ENCODE assay signal across 1 cellular context in genomic region chr17:72492941-72493340, GRCh38.
TF ChIP-seq lines count a peak whose summit lies in the region.

No MANE protein-coding gene starts in this region.

TF ChIP-seq in HepG2, 621 proteins besides CTCF, POLR2A, EP300 and RAD21 (continued from another document and continues in another):
- TF ChIP-seq, protein P1, sequence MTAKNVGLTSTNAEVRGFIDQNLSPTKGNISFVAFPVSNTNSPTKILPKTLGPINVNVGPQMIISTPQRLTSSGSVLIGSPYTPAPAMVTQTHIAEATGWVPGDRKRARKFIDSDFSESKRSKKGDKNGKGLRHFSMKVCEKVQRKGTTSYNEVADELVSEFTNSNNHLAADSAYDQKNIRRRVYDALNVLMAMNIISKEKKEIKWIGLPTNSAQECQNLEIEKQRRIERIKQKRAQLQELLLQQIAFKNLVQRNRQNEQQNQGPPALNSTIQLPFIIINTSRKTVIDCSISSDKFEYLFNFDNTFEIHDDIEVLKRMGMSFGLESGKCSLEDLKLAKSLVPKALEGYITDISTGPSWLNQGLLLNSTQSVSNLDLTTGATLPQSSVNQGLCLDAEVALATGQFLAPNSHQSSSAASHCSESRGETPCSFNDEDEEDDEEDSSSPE (CRISPR knock-in tag; IDR thresholded peaks at IDR 0.05): no peak
- TF ChIP-seq NFE2L1 (CRISPR knock-in tag; IDR thresholded peaks at IDR 0.05; ENCODE audit: borderline replicate concordance) (no peak), ZNF24 (IDR thresholded peaks at IDR 0.05) (no peak), ARID2 (CRISPR knock-in tag; IDR thresholded peaks at IDR 0.05; ENCODE audit: borderline replicate concordance) (no peak), PHF21A (CRISPR knock-in tag; IDR thresholded peaks at IDR 0.05) (no peak), ZBTB8A (CRISPR knock-in tag; IDR thresholded peaks at IDR 0.05; ENCODE audit: borderline replicate concordance, low read depth) (no peak), KAT2B (IDR thresholded peaks at IDR 0.05; ENCODE audit: borderline replicate concordance, low read depth, low read length) (no peak), AGO1 (IDR thresholded peaks at IDR 0.05; ENCODE audit: low read depth, low read length, poor library complexity, severe bottlenecking) (no peak), ZNF30 (CRISPR knock-in tag; IDR thresholded peaks at IDR 0.05) (no peak), ZNF589 (CRISPR knock-in tag; conservative IDR thresholded peaks at IDR 0.05) (no peak), ZNF382 (CRISPR knock-in tag; IDR thresholded peaks at IDR 0.05; ENCODE audit: borderline replicate concordance) (no peak), HOXA3 (CRISPR knock-in tag; IDR thresholded peaks at IDR 0.05) (peak; percentile 58; the same call in 1 of the 2 replicates), ATF4 (CRISPR knock-in tag; IDR thresholded peaks at IDR 0.05) (no peak), ZNF224 (CRISPR knock-in tag; IDR thresholded peaks at IDR 0.05) (no peak), SAP130 (CRISPR knock-in tag; IDR thresholded peaks at IDR 0.05; ENCODE audit: low read depth) (peak; percentile 31; the same call in 1 of the 2 replicates), ZNF296 (CRISPR knock-in tag; conservative IDR thresholded peaks at IDR 0.05) (no peak), RARG (CRISPR knock-in tag; IDR thresholded peaks at IDR 0.05; ENCODE audit: low read depth) (no peak), ZFYVE20 (CRISPR knock-in tag; IDR thresholded peaks at IDR 0.05; ENCODE audit: borderline replicate concordance, low read depth) (no peak), MAZ (IDR thresholded peaks at IDR 0.05; ENCODE audit: borderline replicate concordance, low read depth, low read length) (no peak), MAZ (CRISPR knock-in tag; IDR thresholded peaks at IDR 0.05; ENCODE audit: low read depth) (no peak), KLF11 (CRISPR knock-in tag; IDR thresholded peaks at IDR 0.05) (no peak), SIX4 (CRISPR knock-in tag; IDR thresholded peaks at IDR 0.05) (no peak), ZNF547 (CRISPR knock-in tag; IDR thresholded peaks at IDR 0.05) (no peak), SRF (IDR thresholded peaks at IDR 0.05; ENCODE audit: low read depth, low read length) (no peak), ATF1 (CRISPR knock-in tag; IDR thresholded peaks at IDR 0.05) (no peak), ERF (CRISPR knock-in tag; IDR thresholded peaks at IDR 0.05) (no peak), THAP7 (CRISPR knock-in tag; IDR thresholded peaks at IDR 0.05) (no peak), ZBTB25 (CRISPR knock-in tag; IDR thresholded peaks at IDR 0.05) (no peak), CREB1 (IDR thresholded peaks at IDR 0.05) (no peak), CREB1 (CRISPR knock-in tag; IDR thresholded peaks at IDR 0.05) (no peak), ZSCAN21 (CRISPR knock-in tag; IDR thresholded peaks at IDR 0.05; ENCODE audit: borderline replicate concordance) (no peak), ZNF678 (CRISPR knock-in tag; IDR thresholded peaks at IDR 0.05) (no peak), RARA (CRISPR knock-in tag; IDR thresholded peaks at IDR 0.05) (peak; percentile 99), ZBTB46 (CRISPR knock-in tag; IDR thresholded peaks at IDR 0.05; ENCODE audit: borderline replicate concordance) (no peak), ZSCAN22 (CRISPR knock-in tag; IDR thresholded peaks at IDR 0.05) (no peak), PHB2 (IDR thresholded peaks at IDR 0.05; ENCODE audit: partially characterized antibody) (no peak), NAIF1 (CRISPR knock-in tag; IDR thresholded peaks at IDR 0.05; ENCODE audit: borderline replicate concordance) (no peak), ZNF256 (CRISPR knock-in tag; conservative IDR thresholded peaks at IDR 0.05) (no peak), MXI1 (IDR thresholded peaks at IDR 0.05; ENCODE audit: borderline replicate concordance, low read depth, low read length) (no peak), ZFP1 (CRISPR knock-in tag; IDR thresholded peaks at IDR 0.05) (no peak)
- TF ChIP-seq, protein P2, sequence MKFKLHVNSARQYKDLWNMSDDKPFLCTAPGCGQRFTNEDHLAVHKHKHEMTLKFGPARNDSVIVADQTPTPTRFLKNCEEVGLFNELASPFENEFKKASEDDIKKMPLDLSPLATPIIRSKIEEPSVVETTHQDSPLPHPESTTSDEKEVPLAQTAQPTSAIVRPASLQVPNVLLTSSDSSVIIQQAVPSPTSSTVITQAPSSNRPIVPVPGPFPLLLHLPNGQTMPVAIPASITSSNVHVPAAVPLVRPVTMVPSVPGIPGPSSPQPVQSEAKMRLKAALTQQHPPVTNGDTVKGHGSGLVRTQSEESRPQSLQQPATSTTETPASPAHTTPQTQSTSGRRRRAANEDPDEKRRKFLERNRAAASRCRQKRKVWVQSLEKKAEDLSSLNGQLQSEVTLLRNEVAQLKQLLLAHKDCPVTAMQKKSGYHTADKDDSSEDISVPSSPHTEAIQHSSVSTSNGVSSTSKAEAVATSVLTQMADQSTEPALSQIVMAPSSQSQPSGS (CRISPR knock-in tag; IDR thresholded peaks at IDR 0.05): no peak
- TF ChIP-seq, protein P3, sequence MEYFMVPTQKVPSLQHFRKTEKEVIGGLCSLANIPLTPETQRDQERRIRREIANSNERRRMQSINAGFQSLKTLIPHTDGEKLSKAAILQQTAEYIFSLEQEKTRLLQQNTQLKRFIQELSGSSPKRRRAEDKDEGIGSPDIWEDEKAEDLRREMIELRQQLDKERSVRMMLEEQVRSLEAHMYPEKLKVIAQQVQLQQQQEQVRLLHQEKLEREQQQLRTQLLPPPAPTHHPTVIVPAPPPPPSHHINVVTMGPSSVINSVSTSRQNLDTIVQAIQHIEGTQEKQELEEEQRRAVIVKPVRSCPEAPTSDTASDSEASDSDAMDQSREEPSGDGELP (IDR thresholded peaks at IDR 0.05; ENCODE audit: borderline replicate concordance, low read depth): peak; percentile 93
- TF ChIP-seq, protein P4, sequence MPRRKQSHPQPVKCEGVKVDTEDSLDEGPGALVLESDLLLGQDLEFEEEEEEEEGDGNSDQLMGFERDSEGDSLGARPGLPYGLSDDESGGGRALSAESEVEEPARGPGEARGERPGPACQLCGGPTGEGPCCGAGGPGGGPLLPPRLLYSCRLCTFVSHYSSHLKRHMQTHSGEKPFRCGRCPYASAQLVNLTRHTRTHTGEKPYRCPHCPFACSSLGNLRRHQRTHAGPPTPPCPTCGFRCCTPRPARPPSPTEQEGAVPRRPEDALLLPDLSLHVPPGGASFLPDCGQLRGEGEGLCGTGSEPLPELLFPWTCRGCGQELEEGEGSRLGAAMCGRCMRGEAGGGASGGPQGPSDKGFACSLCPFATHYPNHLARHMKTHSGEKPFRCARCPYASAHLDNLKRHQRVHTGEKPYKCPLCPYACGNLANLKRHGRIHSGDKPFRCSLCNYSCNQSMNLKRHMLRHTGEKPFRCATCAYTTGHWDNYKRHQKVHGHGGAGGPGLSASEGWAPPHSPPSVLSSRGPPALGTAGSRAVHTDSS (CRISPR knock-in tag; conservative IDR thresholded peaks at IDR 0.05): no peak
- TF ChIP-seq, protein P5, sequence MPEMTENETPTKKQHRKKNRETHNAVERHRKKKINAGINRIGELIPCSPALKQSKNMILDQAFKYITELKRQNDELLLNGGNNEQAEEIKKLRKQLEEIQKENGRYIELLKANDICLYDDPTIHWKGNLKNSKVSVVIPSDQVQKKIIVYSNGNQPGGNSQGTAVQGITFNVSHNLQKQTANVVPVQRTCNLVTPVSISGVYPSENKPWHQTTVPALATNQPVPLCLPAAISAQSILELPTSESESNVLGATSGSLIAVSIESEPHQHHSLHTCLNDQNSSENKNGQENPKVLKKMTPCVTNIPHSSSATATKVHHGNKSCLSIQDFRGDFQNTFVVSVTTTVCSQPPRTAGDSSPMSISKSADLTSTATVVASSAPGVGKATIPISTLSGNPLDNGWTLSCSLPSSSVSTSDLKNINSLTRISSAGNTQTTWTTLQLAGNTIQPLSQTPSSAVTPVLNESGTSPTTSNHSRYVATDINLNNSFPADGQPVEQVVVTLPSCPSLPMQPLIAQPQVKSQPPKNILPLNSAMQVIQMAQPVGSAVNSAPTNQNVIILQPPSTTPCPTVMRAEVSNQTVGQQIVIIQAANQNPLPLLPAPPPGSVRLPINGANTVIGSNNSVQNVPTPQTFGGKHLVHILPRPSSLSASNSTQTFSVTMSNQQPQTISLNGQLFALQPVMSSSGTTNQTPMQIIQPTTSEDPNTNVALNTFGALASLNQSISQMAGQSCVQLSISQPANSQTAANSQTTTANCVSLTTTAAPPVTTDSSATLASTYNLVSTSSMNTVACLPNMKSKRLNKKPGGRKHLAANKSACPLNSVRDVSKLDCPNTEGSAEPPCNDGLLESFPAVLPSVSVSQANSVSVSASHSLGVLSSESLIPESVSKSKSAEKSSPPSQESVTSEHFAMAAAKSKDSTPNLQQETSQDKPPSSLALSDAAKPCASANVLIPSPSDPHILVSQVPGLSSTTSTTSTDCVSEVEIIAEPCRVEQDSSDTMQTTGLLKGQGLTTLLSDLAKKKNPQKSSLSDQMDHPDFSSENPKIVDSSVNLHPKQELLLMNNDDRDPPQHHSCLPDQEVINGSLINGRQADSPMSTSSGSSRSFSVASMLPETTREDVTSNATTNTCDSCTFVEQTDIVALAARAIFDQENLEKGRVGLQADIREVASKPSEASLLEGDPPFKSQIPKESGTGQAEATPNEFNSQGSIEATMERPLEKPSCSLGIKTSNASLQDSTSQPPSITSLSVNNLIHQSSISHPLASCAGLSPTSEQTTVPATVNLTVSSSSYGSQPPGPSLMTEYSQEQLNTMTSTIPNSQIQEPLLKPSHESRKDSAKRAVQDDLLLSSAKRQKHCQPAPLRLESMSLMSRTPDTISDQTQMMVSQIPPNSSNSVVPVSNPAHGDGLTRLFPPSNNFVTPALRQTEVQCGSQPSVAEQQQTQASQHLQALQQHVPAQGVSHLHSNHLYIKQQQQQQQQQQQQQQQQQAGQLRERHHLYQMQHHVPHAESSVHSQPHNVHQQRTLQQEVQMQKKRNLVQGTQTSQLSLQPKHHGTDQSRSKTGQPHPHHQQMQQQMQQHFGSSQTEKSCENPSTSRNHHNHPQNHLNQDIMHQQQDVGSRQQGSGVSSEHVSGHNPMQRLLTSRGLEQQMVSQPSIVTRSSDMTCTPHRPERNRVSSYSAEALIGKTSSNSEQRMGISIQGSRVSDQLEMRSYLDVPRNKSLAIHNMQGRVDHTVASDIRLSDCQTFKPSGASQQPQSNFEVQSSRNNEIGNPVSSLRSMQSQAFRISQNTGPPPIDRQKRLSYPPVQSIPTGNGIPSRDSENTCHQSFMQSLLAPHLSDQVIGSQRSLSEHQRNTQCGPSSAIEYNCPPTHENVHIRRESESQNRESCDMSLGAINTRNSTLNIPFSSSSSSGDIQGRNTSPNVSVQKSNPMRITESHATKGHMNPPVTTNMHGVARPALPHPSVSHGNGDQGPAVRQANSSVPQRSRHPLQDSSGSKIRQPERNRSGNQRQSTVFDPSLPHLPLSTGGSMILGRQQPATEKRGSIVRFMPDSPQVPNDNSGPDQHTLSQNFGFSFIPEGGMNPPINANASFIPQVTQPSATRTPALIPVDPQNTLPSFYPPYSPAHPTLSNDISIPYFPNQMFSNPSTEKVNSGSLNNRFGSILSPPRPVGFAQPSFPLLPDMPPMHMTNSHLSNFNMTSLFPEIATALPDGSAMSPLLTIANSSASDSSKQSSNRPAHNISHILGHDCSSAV (CRISPR knock-in tag; IDR thresholded peaks at IDR 0.05; ENCODE audit: borderline replicate concordance): no peak
